ENCODE assay signal across 29 cellular contexts in genomic region chr7:53604201-53604600, GRCh38.
"Had no signal": no experiment of that assay in that cellular context is flagged by ENCODE, and none has a peak within 500 bp of the region (broad histone marks: within the 10 kb centered on the region; RNA-seq: fewer than 3 reads in every experiment).

No MANE protein-coding gene starts in this region.

- H3K36me3 Mint-ChIP-seq: brain; memory B cell; naive thymus-derived CD4-positive, alpha-beta T cell; stimulated activated memory B cell treated with anti-CD40 and anti-IgM and Interleukin-4, amounts not matched to agents 10 μg/mL and 1 μg/mL and 100 μg/mL, for 72 hours had no signal

- H3K9me3 ChIP-seq: suprapubic skin, transverse colon, uterus had no signal

- H3K27me3 ChIP-seq: stomach, suprapubic skin, transverse colon, uterus had no signal

- H3K9me3 Mint-ChIP-seq: brain, neural crest cell had no signal

- H3K27ac ChIP-seq: stomach, transverse colon, uterus had no signal

- ATAC-seq: activated CD4-positive, alpha-beta T cell treated with anti-CD3 and anti-CD28 coated beads for 36 hours; activated naive CD4-positive, alpha-beta T cell treated with anti-CD3 and anti-CD28 coated beads, Interleukin-2, amount 50 U/mL, for 72 hours; activated T-helper 17 cell treated with anti-CD3 and anti-CD28 coated beads, Interleukin-2, amount 50 U/mL, for 72 hours; left cardiac atrium; naive thymus-derived CD4-positive, alpha-beta T cell; sciatic nerve; stimulated activated memory B cell treated with anti-CD40 and anti-IgM and Interleukin-4, amounts not matched to agents 10 μg/mL and 1 μg/mL and 100 μg/mL, for 72 hours had no signal

- H3K27ac Mint-ChIP-seq: activated B cell treated with CpG ODN at 0.5 μM for 24 hours; activated CD4-positive, alpha-beta T cell treated with anti-CD3 and anti-CD28 coated beads for 36 hours; activated naive CD4-positive, alpha-beta T cell treated with anti-CD3 and anti-CD28 coated beads, Interleukin-2, amount 50 U/mL, for 72 hours; activated T-cell treated with anti-CD3 and anti-CD28 coated beads, Interleukin-2, amount 50 U/mL, for 24 hours; activated T-helper 17 cell treated with anti-CD3 and anti-CD28 coated beads, Interleukin-2, amount 50 U/mL, for 72 hours; brain; dendritic cell treated with granulocyte-macrophage colony-stimulating factor and Interleukin-4, amounts not matched to agents 40 ng/mL and 50 ng/mL, for 4 days; memory B cell; naive thymus-derived CD4-positive, alpha-beta T cell; stimulated activated memory B cell treated with anti-CD40 and anti-IgM and Interleukin-4, amounts not matched to agents 10 μg/mL and 1 μg/mL and 100 μg/mL, for 72 hours; T-helper 1 cell treated with Interleukin-12 subunit alpha and Interleukin-12 subunit beta and Interleukin-4 antibody, amounts not matched to agents 30 μg/mL and 1 μg/mL, for 36 hours had no signal

- H3K4me1 Mint-ChIP-seq: activated B cell treated with CpG ODN at 0.5 μM for 24 hours; activated CD4-positive, alpha-beta T cell treated with anti-CD3 and anti-CD28 coated beads for 36 hours; activated T-helper 17 cell treated with anti-CD3 and anti-CD28 coated beads, Interleukin-2, amount 50 U/mL, for 72 hours; memory B cell; naive thymus-derived CD4-positive, alpha-beta T cell; neural crest cell; stimulated activated memory B cell treated with anti-CD40 and anti-IgM and Interleukin-4, amounts not matched to agents 10 μg/mL and 1 μg/mL and 100 μg/mL, for 72 hours had no signal

- H3K27me3 Mint-ChIP-seq: activated B cell treated with CpG ODN at 0.5 μM for 24 hours; activated CD4-positive, alpha-beta T cell treated with anti-CD3 and anti-CD28 coated beads for 36 hours; activated T-cell treated with anti-CD3 and anti-CD28 coated beads, Interleukin-2, amount 50 U/mL, for 24 hours; activated T-helper 17 cell treated with anti-CD3 and anti-CD28 coated beads, Interleukin-2, amount 50 U/mL, for 72 hours; dendritic cell treated with granulocyte-macrophage colony-stimulating factor and Interleukin-4, amounts not matched to agents 40 ng/mL and 50 ng/mL, for 4 days; memory B cell; naive thymus-derived CD4-positive, alpha-beta T cell; stimulated activated memory B cell treated with anti-CD40 and anti-IgM and Interleukin-4, amounts not matched to agents 10 μg/mL and 1 μg/mL and 100 μg/mL, for 72 hours had no signal

- H3K4me3 ChIP-seq: stomach, suprapubic skin, transverse colon, uterus had no signal

- DNase-seq: activated B cell treated with CpG ODN at 0.5 μM for 24 hours; activated CD4-positive, alpha-beta T cell treated with anti-CD3 and anti-CD28 coated beads for 36 hours; activated CD4-positive, alpha-beta T cell treated with anti-CD3 and anti-CD28 coated beads, Interleukin-2, amount 50 U/mL, for 4 hours; activated CD8-positive, alpha-beta memory T cell treated with anti-CD3 and anti-CD28 coated beads for 24 hours; activated CD8-positive, alpha-beta memory T cell treated with anti-CD3 and anti-CD28 coated beads, Interleukin-2, amount 50 U/mL, for 4 hours; activated T-cell treated with anti-CD3 and anti-CD28 coated beads, Interleukin-2, amount 50 U/mL, for 24 hours; caudate nucleus; effector CD4-positive, alpha-beta T cell; erythroblast; foreskin fibroblast; left cardiac atrium; naive thymus-derived CD4-positive, alpha-beta T cell; occipital lobe; small intestine; stimulated activated CD4-positive, alpha-beta T cell treated with anti-CD3 and anti-CD28 coated beads, Interleukin-2, amount 100 ng/mL, for 24 hours; stomach; T1000; transverse colon; uterus had no signal

- H3K4me1 ChIP-seq: stomach, transverse colon, uterus had no signal

- H3K36me3 ChIP-seq: stomach, suprapubic skin, transverse colon, uterus had no signal

- H3K4me3 Mint-ChIP-seq: activated B cell treated with CpG ODN at 0.5 μM for 24 hours; activated CD4-positive, alpha-beta T cell treated with anti-CD3 and anti-CD28 coated beads for 36 hours; activated T-cell treated with anti-CD3 and anti-CD28 coated beads, Interleukin-2, amount 50 U/mL, for 24 hours; activated T-helper 17 cell treated with anti-CD3 and anti-CD28 coated beads, Interleukin-2, amount 50 U/mL, for 72 hours; brain; dendritic cell treated with granulocyte-macrophage colony-stimulating factor and Interleukin-4, amounts not matched to agents 40 ng/mL and 50 ng/mL, for 4 days; memory B cell; naive thymus-derived CD4-positive, alpha-beta T cell; neural crest cell; stimulated activated memory B cell treated with anti-CD40 and anti-IgM and Interleukin-4, amounts not matched to agents 10 μg/mL and 1 μg/mL and 100 μg/mL, for 72 hours; T-helper 1 cell treated with Interleukin-12 subunit alpha and Interleukin-12 subunit beta and Interleukin-4 antibody, amounts not matched to agents 30 μg/mL and 1 μg/mL, for 36 hours had no signal
